Comparison of ENCODE assay signal across 22 cellular contexts in genomic region chr11:12981879-12982531, GRCh38. TPM values are rescaled to one million over a fixed set of nuclear protein-coding genes. Genes with fewer than 3 reads are reported as not detected.
A peak's percentile ranks its signal among the peaks of the same experiment; 100 is the strongest.
DNase-seq lines count a peak whose midpoint lies in the region; ATAC-seq and TF ChIP-seq lines count a peak whose summit lies in the region.
"Had no signal": no experiment of that assay in that cellular context is flagged by ENCODE, and none has a peak within 500 bp of the region (broad histone marks: within the 10 kb centered on the region; RNA-seq: fewer than 3 reads in every experiment).

No MANE protein-coding gene starts in this region.

- TF ChIP-seq CTCF in IMR-90 (conservative IDR thresholded peaks at IDR 0.05; ENCODE audit: low read depth, low read length) (no peak), epithelial cell of esophagus (IDR thresholded peaks at IDR 0.05; ENCODE audit: insufficient read depth, low read depth, low read length, missing control alignments) (peak; percentile 45), left lung (IDR thresholded peaks at IDR 0.05) (no peak), suprapubic skin (IDR thresholded peaks at IDR 0.05) (no peak)

- no peak overlapping the region for H3K4ac ChIP-seq in IMR-90 (ENCODE audit: low read depth, low read length)

- peak; percentile 12 for DNase-seq in EL
- peak; percentile 4 for DNase-seq in IMR-90
- DNase-seq in epithelial cell of esophagus (ENCODE audit: low read depth) = peak; percentile 79
- no peak for DNase-seq in left lung
- no peak for DNase-seq in suprapubic skin (ENCODE audit: low spot score in 2 of 2)
- DNase-seq in activated CD4-positive, CD25-positive, alpha-beta regulatory T cell treated with anti-CD3 and anti-CD28 coated beads, Interleukin-2, amount 50 U/mL, for 72 hours = no peak
- no peak for DNase-seq in stimulated activated CD4-positive, alpha-beta T cell treated with anti-CD3 and anti-CD28 coated beads, Interleukin-4, amount 100 ng/mL, for 4 hours
- DNase-seq: activated B cell treated with CpG ODN at 0.5 μM for 24 hours; activated CD8-positive, alpha-beta memory T cell treated with anti-CD3 and anti-CD28 coated beads for 24 hours; activated naive CD8-positive, alpha-beta T cell treated with anti-CD3 and anti-CD28 coated beads for 36 hours; DND-41; erythroblast; heart right ventricle; immature natural killer cell; Kasumi-1; NCI-H1105 treated with DMSO at 0.1 percent for 48 hours; NCI-H2107 had no signal

- H2BK20ac ChIP-seq in IMR-90 (ENCODE audit: low read depth, low read length) = no peak overlapping the region

- no peak for TF ChIP-seq RAD21 in IMR-90 (IDR thresholded peaks at IDR 0.05; ENCODE audit: low read length)

- H3K27ac ChIP-seq in IMR-90 (ENCODE audit: insufficient read depth, low read length) (no peak overlapping the region), left lung (no peak overlapping the region), suprapubic skin (no peak overlapping the region)
- H3K27ac ChIP-seq: heart right ventricle, right atrium auricular region had no signal

- POLR2A ChIA-PET in IMR-90 (lab: Charles Lee; ENCODE audit: unreplicated experiment) = no interaction called here

- H3K9ac ChIP-seq in IMR-90 (ENCODE audit: low read depth, low read length) = no peak overlapping the region

- H4K5ac ChIP-seq in IMR-90 (ENCODE audit: low read depth, low read length) = no peak overlapping the region

- H4K91ac ChIP-seq in IMR-90 (ENCODE audit: insufficient read depth, low read depth, low read length) = no peak overlapping the region

- no peaks in the 10 kb centered on the region for H3K9me1 ChIP-seq in IMR-90 (ENCODE audit: insufficient read depth, low read length)

- BruUV-seq in IMR-90 (replicated peaks; lab: Mats Ljungman, UMichigan) = no TSS peak

- H2AK9ac ChIP-seq in IMR-90 (replicated peaks; ENCODE audit: low read depth, low read length, poor library complexity) = no peak overlapping the region

- H3K4me2 ChIP-seq in IMR-90 (ENCODE audit: low read depth, low read length) = no peak overlapping the region

- no peaks in the 10 kb centered on the region for H3K4me1 ChIP-seq in IMR-90 (ENCODE audit: control insufficient read depth, insufficient read depth, low read length)
- H3K4me1 ChIP-seq in left lung = no peaks in the 10 kb centered on the region
- no peaks in the 10 kb centered on the region for H3K4me1 ChIP-seq in suprapubic skin
- H3K4me1 ChIP-seq: heart right ventricle, right atrium auricular region had no signal

- H3K4me3 ChIP-seq in IMR-90 (ENCODE audit: insufficient read depth, low read depth, low read length) = no peak overlapping the region
- H3K4me3 ChIP-seq in epithelial cell of esophagus (ENCODE audit: low read length) = no peak overlapping the region
- no peak overlapping the region for H3K4me3 ChIP-seq in left lung
- H3K4me3 ChIP-seq in suprapubic skin = no peak overlapping the region
- H3K4me3 ChIP-seq: heart right ventricle, right atrium auricular region had no signal

- WGBS in IMR-90 (ENCODE audit: extremely low coverage in 2 of 2, insufficient read length in 1 of 2), 2 experiments = 85% methylated on average over 2 of the region's 2 CpGs; no CpG with 5 or more reads in 1 of the 2 experiments
- 89% methylated on average over 2 of the region's 2 CpGs for WGBS in suprapubic skin

- H3K23ac ChIP-seq in IMR-90 (ENCODE audit: low read depth, low read length) = no peak overlapping the region

- no peak for TF ChIP-seq EP300 in suprapubic skin (IDR thresholded peaks at IDR 0.05)

- H3K18ac ChIP-seq in IMR-90 (ENCODE audit: low read depth, low read length) = no peak overlapping the region

- intact Hi-C loops in IMR-90 (cut with micrococcal nuclease) (no loop called here), left lung (cut with DNase I) (no loop called here)

- H2BK5ac ChIP-seq in IMR-90 (ENCODE audit: low read depth, low read length, poor library complexity, severe bottlenecking) = no peak overlapping the region

- ATAC-seq in IMR-90 (ENCODE audit: low read depth) (peak; percentile 53), left lung (peak; percentile 33), HG03432 (IDR thresholded peaks at IDR 0.05; ENCODE audit: unreplicated experiment) (no peak)
- ATAC-seq: heart right ventricle; Panc1; stimulated activated effector memory CD8-positive, alpha-beta T cell treated with anti-CD3 and anti-CD28 coated beads, Interleukin-12 subunit alpha, Interleukin-12 subunit beta, amount 100 ng/mL, for 72 hours had no signal

- in situ Hi-C loops in IMR-90 (cut with MboI; ENCODE audit: low sequenced_read_pairs) = no loop called here

- no peak overlapping the region for H2BK120ac ChIP-seq in IMR-90 (ENCODE audit: low read depth, low read length)

- TF ChIP-seq POLR2A in IMR-90 (IDR thresholded peaks at IDR 0.05; ENCODE audit: low read depth, low read length) = no peak
- TF ChIP-seq POLR2A in suprapubic skin (IDR thresholded peaks at IDR 0.05) = no peak

- no peak overlapping the region for H2AK5ac ChIP-seq in IMR-90 (ENCODE audit: low read depth, low read length)

- H2AFZ ChIP-seq in IMR-90 (replicated peaks; ENCODE audit: low read length, poor library complexity) = no peak overlapping the region

- H3K27me3 ChIP-seq in IMR-90 (ENCODE audit: control insufficient read depth, insufficient read depth, low read length) (peaks cover 71% of the 10 kb centered on the region), left lung (no peaks in the 10 kb centered on the region), suprapubic skin (no peaks in the 10 kb centered on the region)
- H3K27me3 ChIP-seq: right atrium auricular region had no signal

- H3K56ac ChIP-seq in IMR-90 (ENCODE audit: extremely low read depth, insufficient read depth, low read length) = no peak overlapping the region

- CTCF ChIA-PET in IMR-90 (lab: Yijun Ruan, JAX) = no interaction called here

- no peaks in the 10 kb centered on the region for H3K79me1 ChIP-seq in IMR-90 (ENCODE audit: low read depth in 1 of 2, low read length in 2 of 2)

- no peak overlapping the region for H2BK15ac ChIP-seq in IMR-90 (ENCODE audit: low read depth, low read length)

- 0 out of 2 replicates have a peak, but pooled peaks cover 2% of the 10 kb centered on the region for H3K9me3 ChIP-seq in IMR-90 (ENCODE audit: control insufficient read depth, insufficient read depth, low read length)
- no peaks in the 10 kb centered on the region for H3K9me3 ChIP-seq in left lung
- no peaks in the 10 kb centered on the region for H3K9me3 ChIP-seq in suprapubic skin
- H3K9me3 ChIP-seq: heart right ventricle, right atrium auricular region had no signal

- no peaks in the 10 kb centered on the region for H3K36me3 ChIP-seq in IMR-90 (ENCODE audit: control insufficient read depth, insufficient read depth, low read length)
- H3K36me3 ChIP-seq in left lung = no peaks in the 10 kb centered on the region
- H3K36me3 ChIP-seq in suprapubic skin = no peaks in the 10 kb centered on the region
- H3K36me3 ChIP-seq: heart right ventricle, right atrium auricular region had no signal

- H3K14ac ChIP-seq in IMR-90 (replicated peaks; ENCODE audit: low read depth, low read length) = no peak overlapping the region

- no peaks in the 10 kb centered on the region; the same call in 1 of the 2 replicates for H4K20me1 ChIP-seq in IMR-90 (ENCODE audit: insufficient read depth, low read length)

- dilution Hi-C loops in IMR-90 (cut with HindIII; ENCODE audit: low sequenced_read_pairs, unreplicated experiment) = no loop called here

- no peak overlapping the region for H4K8ac ChIP-seq in IMR-90 (ENCODE audit: low read depth in 2 of 2, low read length in 2 of 2)

TF ChIP-seq in IMR-90, 13 proteins besides CTCF, POLR2A, EP300 and RAD21:
- TF ChIP-seq MAFK (IDR thresholded peaks at IDR 0.05; ENCODE audit: low read depth, low read length) = peak; percentile 62
- no peak for TF ChIP-seq MAZ (IDR thresholded peaks at IDR 0.05; ENCODE audit: borderline replicate concordance, low read depth, low read length)
- TF ChIP-seq SMC3 (IDR thresholded peaks at IDR 0.05; ENCODE audit: low read depth, low read length) = no peak
- no peak for TF ChIP-seq NFE2L2 (IDR thresholded peaks at IDR 0.05; ENCODE audit: low read depth, low read length)

RNA-seq across cellular contexts. Expression of gene RASSF10, which starts 27.1 kb away (rescaled TPM):
- total RNA-seq in IMR-90 (2012; rRNA removed) (not detected in 2 replicates), left lung (1 to 10 TPM; 2.0 to 4.5 TPM), suprapubic skin (10 to 100 TPM in 1 of 4 donors, 1 to 10 TPM in 3; 7.1 to 22.0 (median 8.4) TPM)
- polyA plus RNA-seq in IMR-90 (2012; rRNA removed) = not detected in 2 replicates
- polyA plus RNA-seq in IMR-90 (2012; cell fraction: cytosol; rRNA removed) = not detected in 2 replicates
- not detected in 2 replicates for polyA plus RNA-seq in IMR-90 (2012; cell fraction: nucleus; rRNA removed; ENCODE audit: low replicate concordance)
- total RNA-seq: activated B cell treated with CpG ODN at 0.5 μM for 24 hours; activated naive CD8-positive, alpha-beta T cell treated with anti-CD3 and anti-CD28 coated beads for 36 hours; activated T-helper 1 cell treated with anti-CD3 and anti-CD28 coated beads, Interleukin-12 subunit alpha, Interleukin-12 subunit beta, Interleukin-2, Interleukin-4 antibody, amounts not matched to agents 30 ng/mL and 10 ng/mL and 1 ng/mL, durations not matched to agents 14 hours and 24 hours and 36 hours had no signal
- polyA plus RNA-seq: immature natural killer cell had no signal

Comparison
In these comparisons a context has a peak if more than half of its experiments do, and no peak if none do; other contexts are left out.
1. DNase-seq: peak in EL (single experiment), IMR-90 (single experiment) and epithelial cell of esophagus (single experiment); none in left lung (0 of 2), suprapubic skin (0 of 2), activated CD4-positive, CD25-positive, alpha-beta regulatory T cell treated with anti-CD3 and anti-CD28 coated beads, Interleukin-2, amount 50 U/mL, for 72 hours (single experiment) and stimulated activated CD4-positive, alpha-beta T cell treated with anti-CD3 and anti-CD28 coated beads, Interleukin-4, amount 100 ng/mL, for 4 hours (0 of 2).